ENCODE assay signal across 8 cellular contexts in genomic region chr17:59707182-59707970, GRCh38. TPM values are rescaled to one million over a fixed set of nuclear protein-coding genes. Genes with fewer than 3 reads are reported as not detected.
A peak's percentile ranks its signal among the peaks of the same experiment; 100 is the strongest.
DNase-seq lines count a peak whose midpoint lies in the region; TF ChIP-seq lines count a peak whose summit lies in the region.

Gene PTRH2, minus strand, starts transcription at chr17:59707430. Its CDS starts 9,452 bp downstream, at chr17:59697978.
Gene VMP1, plus strand, starts transcription at chr17:59707654. Its CDS starts 23,793 bp downstream, at chr17:59731447.

- TF ChIP-seq CTCF in MM.1S (IDR thresholded peaks at IDR 0.05; ENCODE audit: low read length) (no peak), neural cell (IDR thresholded peaks at IDR 0.05; ENCODE audit: poor library complexity, severe bottlenecking) (no peak), stomach (IDR thresholded peaks at IDR 0.05) (peak in 1 of 7 experiments; percentile 3)

- H3K4me1 ChIP-seq in ES-I3 (ENCODE audit: insufficient read depth, low read length) (peaks cover 9% of the 10 kb centered on the region), HAP-1 (peaks cover 27% of the 10 kb centered on the region), MM.1S (ENCODE audit: low read length) (peaks cover 10% of the 10 kb centered on the region; the same call in 1 of the 2 replicates), stomach (peaks cover 30 to 82% (median 43%) of the 10 kb centered on the region in 4 donors)

- in situ Hi-C loops in HAP-1 (cut with MboI; ENCODE audit: low sequenced_read_pairs), result no loop called here

- peak in 2 of 4 donors; percentile 17 to 79 for TF ChIP-seq POLR2A in stomach (IDR thresholded peaks at IDR 0.05)

- H3K4me3 ChIP-seq in HAP-1, result peak within 1 kb of the TSS; percentile 77
- peak within 1 kb of the TSS; percentile 87 for H3K4me3 ChIP-seq in MM.1S (ENCODE audit: low read length)
- H3K4me3 ChIP-seq in neural cell (ENCODE audit: low read length), result peak within 1 kb of the TSS; percentile 83
- peak within 1 kb of the TSS; percentile 72 to 93 (median 83) for H3K4me3 ChIP-seq in stomach

- H3K36me3 ChIP-seq in ES-I3 (ENCODE audit: insufficient read depth, low read length) (0 out of 2 replicates have a peak, but pooled peaks cover 2% of the 10 kb centered on the region), HAP-1 (replicated peaks) (peaks cover 7% of the 10 kb centered on the region; the same call in 1 of the 2 replicates), MM.1S (replicated peaks; ENCODE audit: insufficient read depth, low read length) (0 out of 2 replicates have a peak, but pooled peaks cover 3% of the 10 kb centered on the region), neural cell (ENCODE audit: insufficient read depth, low read length) (no peaks in the 10 kb centered on the region), stomach (peaks cover 0 to 5% (median 1%) of the 10 kb centered on the region in 4 donors)

- H3K79me2 ChIP-seq in MM.1S (ENCODE audit: low read length), result peaks cover 97% of the 10 kb centered on the region
- peaks cover 49% of the 10 kb centered on the region for H3K79me2 ChIP-seq in neural cell (replicated peaks; ENCODE audit: insufficient read depth, low read length)

- H3K27me3 ChIP-seq in HAP-1 (ENCODE audit: low read depth) (no peaks in the 10 kb centered on the region), MM.1S (replicated peaks; ENCODE audit: insufficient read depth, low read length) (no peaks in the 10 kb centered on the region), neural cell (ENCODE audit: insufficient read depth, low read depth, low read length) (no peaks in the 10 kb centered on the region), stomach (no peaks in the 10 kb centered on the region)

- peak within 1 kb of the TSS; percentile 94 for H3K9ac ChIP-seq in ES-I3 (ENCODE audit: low read depth, low read length)
- peak within 1 kb of the TSS; percentile 89 for H3K9ac ChIP-seq in MM.1S (ENCODE audit: low read length)
- H3K9ac ChIP-seq in neural cell (ENCODE audit: low read length), result peak within 1 kb of the TSS; percentile 83

- H3K9me2 ChIP-seq in MM.1S (replicated peaks; ENCODE audit: insufficient read depth, low read length) (no peaks in the 10 kb centered on the region), neural cell (ENCODE audit: insufficient read depth, low read length) (no peaks in the 10 kb centered on the region)

- no peaks in the 10 kb centered on the region for H3K9me3 ChIP-seq in ES-I3 (ENCODE audit: control insufficient read depth, insufficient read depth, low read length)
- no peaks in the 10 kb centered on the region for H3K9me3 ChIP-seq in HAP-1
- no peaks in the 10 kb centered on the region for H3K9me3 ChIP-seq in MM.1S (replicated peaks; ENCODE audit: insufficient read depth, low read length)
- no peaks in the 10 kb centered on the region for H3K9me3 ChIP-seq in neural cell (ENCODE audit: low read length)
- no peaks in the 10 kb centered on the region for H3K9me3 ChIP-seq in stomach

- TF ChIP-seq RAD21 in neural cell (conservative IDR thresholded peaks at IDR 0.05), result no peak

- TF ChIP-seq EP300 in neural cell (conservative IDR thresholded peaks at IDR 0.05; ENCODE audit: poor library complexity, severe bottlenecking), result peak; percentile 66
- no peak for TF ChIP-seq EP300 in stomach (IDR thresholded peaks at IDR 0.05)

- 0% methylated on average over 36 to 45 of the region's 45 CpGs for WGBS in stomach, 5 donors

- intact Hi-C loops in stomach (cut with DNase I; ENCODE audit: low total_unique reads), result no loop called here

- H2AFZ ChIP-seq in MM.1S (ENCODE audit: low read length) (peak within 1 kb of the TSS; percentile 83), neural cell (ENCODE audit: low read depth, low read length) (peak within 1 kb of the TSS; percentile 81)

- peak; percentile 99 to 100 for DNase-seq in HAP-1 (ENCODE audit: low spot score in 2 of 2)
- DNase-seq in MM.1S, result peak; percentile 99
- peak; percentile 100 for DNase-seq in SIG-M5 (lab: John Stamatoyannopoulos, UW)
- DNase-seq in activated gamma-delta T cell (lab: John Stamatoyannopoulos, UW), result peak; percentile 59
- DNase-seq in fibroblast of the conjunctiva (ENCODE audit: low read depth), result peak; percentile 99
- DNase-seq in stomach, result peak; percentile 98

- H3K27ac ChIP-seq in MM.1S (ENCODE audit: low read length) (peak within 1 kb of the TSS; percentile 81), neural cell (ENCODE audit: low read length) (peak within 1 kb of the TSS; percentile 87), stomach (peak within 1 kb of the TSS; percentile 88 to 96 (median 94))

- peak within 1 kb of the TSS; percentile 83 for H3K4me2 ChIP-seq in MM.1S (ENCODE audit: low read depth, low read length)
- H3K4me2 ChIP-seq in neural cell (ENCODE audit: low read length), result peak within 1 kb of the TSS; percentile 95

- H3F3A ChIP-seq in MM.1S (ENCODE audit: insufficient read depth, low read length) (peaks cover 13% of the 10 kb centered on the region; the same call in 1 of the 2 replicates), neural cell (ENCODE audit: insufficient read depth, low read length, poor library complexity, severe bottlenecking) (no peaks in the 10 kb centered on the region)

- H4K20me1 ChIP-seq in MM.1S (ENCODE audit: insufficient read depth, low read length) (peaks cover 2% of the 10 kb centered on the region; the same call in 1 of the 2 replicates), neural cell (ENCODE audit: insufficient read depth) (no peaks in the 10 kb centered on the region)

TF ChIP-seq in neural cell, 6 proteins besides CTCF, POLR2A, EP300 and RAD21:
- TF ChIP-seq POLR2AphosphoS5 (IDR thresholded peaks at IDR 0.05), result peak; percentile 89
- TF ChIP-seq SMC3 (conservative IDR thresholded peaks at IDR 0.05; ENCODE audit: poor library complexity), result no peak
- peak; percentile 54 for TF ChIP-seq REST (IDR thresholded peaks at IDR 0.05; ENCODE audit: borderline replicate concordance)
- no peak for TF ChIP-seq TAF1 (IDR thresholded peaks at IDR 0.05; ENCODE audit: low read depth)
- TF ChIP-seq MXI1 (conservative IDR thresholded peaks at IDR 0.05; ENCODE audit: poor library complexity, severe bottlenecking), result peak; percentile 100

RNA-seq across cellular contexts. Expression of gene PTRH2, which starts in this region (rescaled TPM):
- polyA plus RNA-seq in neural cell, result 11.7 and 13.2 TPM in 2 replicates
- 12.6 and 14.6 TPM in 2 replicates for polyA minus RNA-seq in neural cell
- 100 to 1,000 TPM in 1 of 5 donors, 10 to 100 TPM in 3, 1 to 10 TPM in 1; 4.3 to 107 (median 14.1) TPM for total RNA-seq in stomach
- 10 to 100 TPM; 20.2 to 38.0 (median 30.2) TPM for polyA plus RNA-seq in stomach

RNA-seq across cellular contexts. Expression of gene VMP1, which starts in this region (rescaled TPM):
- 64.4 and 75.9 TPM in 2 replicates for polyA plus RNA-seq in neural cell
- polyA minus RNA-seq in neural cell, result 151 and 206 TPM in 2 replicates
- total RNA-seq in stomach, result 100 to 1,000 TPM; 107 to 562 (median 214) TPM
- polyA plus RNA-seq in stomach, result 100 to 1,000 TPM in 1 of 3 donors, 10 to 100 TPM in 2; 24.4 to 160 (median 51.6) TPM

Comparison
In these comparisons a context has a peak if more than half of its experiments do, and no peak if none do; other contexts are left out.
1. Peak in every context shown above with its lines: DNase-seq, H3K4me3 ChIP-seq and H3K27ac ChIP-seq.